8 cellular contexts compared by ENCODE assay signal in genomic region chr5:43041131-43041668, GRCh38. TPM values are rescaled to one million over a fixed set of nuclear protein-coding genes. Genes with fewer than 3 reads are reported as not detected.
DNase-seq lines count a peak whose midpoint lies in the region; ATAC-seq and TF ChIP-seq lines count a peak whose summit lies in the region.

No MANE protein-coding gene starts in this region.

- ATAC-seq in left lung (peak; percentile 1), thoracic aorta (ENCODE audit: insufficient number of reproducible peaks, low FRiP score, low read depth) (peak; percentile 14), HG03045 (IDR thresholded peaks at IDR 0.05; ENCODE audit: unreplicated experiment) (no peak), HG03432 (IDR thresholded peaks at IDR 0.05; ENCODE audit: unreplicated experiment) (no peak)

- CTCF ChIA-PET in RWPE1 (lab: Yijun Ruan, JAX) (interaction anchor here (0.6 to 2.3 kb wide), 9 partner anchors 24 to 370 kb away, joined by 3 to 11 read pairs (median 3); no protein-coding TSS in a partner anchor), mammary epithelial cell (lab: Charles Lee; ENCODE audit: low non-redundant PET) (no interaction called here)

- peak; percentile 59 for DNase-seq in NCI-H2171 treated with DMSO at 0.1 percent for 48 hours (lab: John Stamatoyannopoulos, UW)
- DNase-seq in NCI-H2171 (lab: John Stamatoyannopoulos, UW): no peak
- DNase-seq in RWPE1 (ENCODE audit: low spot score): no peak
- no peak for DNase-seq in mammary epithelial cell
- no peak for DNase-seq in left lung
- DNase-seq in thoracic aorta (ENCODE audit: low spot score): no peak

- 44% methylated on average over 16 of the region's 18 CpGs for WGBS in mammary epithelial cell (ENCODE audit: low coverage, missing lambda C conversion rate)

- peak overlapping the region; percentile 91 for H2AFZ ChIP-seq in mammary epithelial cell (ENCODE audit: low read depth, low read length)

- H3K27me3 ChIP-seq in mammary epithelial cell (ENCODE audit: insufficient read depth, low read length) (no peaks in the 10 kb centered on the region), left lung (peaks cover 0 to 40% of the 10 kb centered on the region in 2 donors), thoracic aorta (replicated peaks; ENCODE audit: insufficient read depth) (no peaks in the 10 kb centered on the region)

- no peaks in the 10 kb centered on the region for H3K36me3 ChIP-seq in mammary epithelial cell (ENCODE audit: insufficient read depth, low read length)
- no peaks in the 10 kb centered on the region for H3K36me3 ChIP-seq in left lung
- no peaks in the 10 kb centered on the region for H3K36me3 ChIP-seq in thoracic aorta

- POLR2A ChIA-PET in RWPE1 (lab: Yijun Ruan, JAX; ENCODE audit: low non-redundant PET): interaction anchor here (0.5 to 0.7 kb wide), 2 partner anchors 8 to 21 kb away, joined by 7 read pairs; no protein-coding TSS in a partner anchor

- dilution Hi-C loops in mammary epithelial cell (cut with HindIII; ENCODE audit: low sequenced_read_pairs): no loop called here

- intact Hi-C loops in mammary epithelial cell (cut with micrococcal nuclease) (loop anchor here (1.0 to 2.0 kb wide), 2 partner anchors 90 to 129 kb away; no protein-coding TSS in a partner anchor), left lung (cut with DNase I) (loop anchor here in 1 of 2 donors (10.0 kb wide), 1 partner anchor 86 kb away; no protein-coding TSS in a partner anchor)

- H3K79me2 ChIP-seq in mammary epithelial cell (ENCODE audit: insufficient read depth, low read length): peaks cover 58% of the 10 kb centered on the region

- peaks cover 16% of the 10 kb centered on the region for H3K9me3 ChIP-seq in mammary epithelial cell (replicated peaks; ENCODE audit: insufficient read depth, low read length)
- H3K9me3 ChIP-seq in left lung: no peaks in the 10 kb centered on the region
- no peaks in the 10 kb centered on the region for H3K9me3 ChIP-seq in thoracic aorta

- peaks cover 5% of the 10 kb centered on the region for H3K4me1 ChIP-seq in mammary epithelial cell (ENCODE audit: insufficient read depth, low read length)
- H3K4me1 ChIP-seq in left lung: peaks cover 0 to 39% of the 10 kb centered on the region in 2 donors
- H3K4me1 ChIP-seq in thoracic aorta (ENCODE audit: control insufficient read depth in 1 of 2, low read depth in 2 of 2): no peaks in the 10 kb centered on the region

- peak overlapping the region; percentile 94 for H3K4me2 ChIP-seq in mammary epithelial cell (ENCODE audit: insufficient read depth, low read depth, low read length)

- BruUV-seq in mammary epithelial cell (replicated peaks; lab: Mats Ljungman, UMichigan): no TSS peak

- H3K27ac ChIP-seq in RWPE1: peak overlapping the region; percentile 97
- H3K27ac ChIP-seq in mammary epithelial cell (ENCODE audit: insufficient read depth, low read depth, low read length): peak overlapping the region; percentile 77
- H3K27ac ChIP-seq in left lung: peak overlapping the region; percentile 97 to 100
- H3K27ac ChIP-seq in thoracic aorta: peak overlapping the region; percentile 89 to 99

- TF ChIP-seq CTCF in RWPE1 (conservative IDR thresholded peaks at IDR 0.05; ENCODE audit: low read depth): no peak
- TF ChIP-seq CTCF in mammary epithelial cell (conservative IDR thresholded peaks at IDR 0.05 in 1 of 2, IDR thresholded peaks at IDR 0.05 in 1 of 2; ENCODE audit: extremely low read depth in 1 of 2, insufficient read depth in 1 of 2, low read depth in 1 of 2, low read length in 2 of 2): no peak
- no peak for TF ChIP-seq CTCF in left lung (IDR thresholded peaks at IDR 0.05)
- no peak for TF ChIP-seq CTCF in thoracic aorta (IDR thresholded peaks at IDR 0.05)

- in situ Hi-C loops in mammary epithelial cell (cut with MboI; ENCODE audit: low sequenced_read_pairs in 2 of 2): loop anchor here in 1 of 2 donors (25.0 kb wide), 1 partner anchor 129 kb away; no protein-coding TSS in a partner anchor

- peak overlapping the region; percentile 58 to 65 (median 59) for H3K4me3 ChIP-seq in mammary epithelial cell (replicated peaks in 1 of 3; ENCODE audit: insufficient read depth in 1 of 3, low read depth in 2 of 3, low read length in 3 of 3)
- peak overlapping the region; percentile 45 to 56 for H3K4me3 ChIP-seq in left lung
- peak overlapping the region; percentile 83 for H3K4me3 ChIP-seq in thoracic aorta

- no peaks in the 10 kb centered on the region for H4K20me1 ChIP-seq in mammary epithelial cell (ENCODE audit: insufficient read depth, low read length)

- peak overlapping the region; percentile 81 for H3K9ac ChIP-seq in mammary epithelial cell (ENCODE audit: insufficient read depth, low read length)

RNA-seq across cellular contexts. Expression of gene ANXA2R, which starts 1.1 kb away (rescaled TPM):
- total RNA-seq in mammary epithelial cell: 1 to 10 TPM; 2.2 TPM
- polyA plus RNA-seq in mammary epithelial cell: 0.07 TPM
- polyA minus RNA-seq in mammary epithelial cell: not detected
- total RNA-seq in left lung: 1 to 10 TPM; 2.3 to 2.9 TPM
- total RNA-seq in thoracic aorta: 1 to 10 TPM; 3.2 to 5.3 TPM

Comparison
In these comparisons a context has a peak if more than half of its experiments do, and no peak if none do; other contexts are left out.
1. ATAC-seq: peak in left lung (single experiment) and thoracic aorta (single experiment); none in HG03045 (single experiment) and HG03432 (single experiment).
2. Peak in every context shown above with its lines, with median percentiles within 50 percentile points of each other: H3K27ac ChIP-seq and H3K4me3 ChIP-seq.